30 cellular contexts compared by ENCODE assay signal in the genomic region with DNA sequence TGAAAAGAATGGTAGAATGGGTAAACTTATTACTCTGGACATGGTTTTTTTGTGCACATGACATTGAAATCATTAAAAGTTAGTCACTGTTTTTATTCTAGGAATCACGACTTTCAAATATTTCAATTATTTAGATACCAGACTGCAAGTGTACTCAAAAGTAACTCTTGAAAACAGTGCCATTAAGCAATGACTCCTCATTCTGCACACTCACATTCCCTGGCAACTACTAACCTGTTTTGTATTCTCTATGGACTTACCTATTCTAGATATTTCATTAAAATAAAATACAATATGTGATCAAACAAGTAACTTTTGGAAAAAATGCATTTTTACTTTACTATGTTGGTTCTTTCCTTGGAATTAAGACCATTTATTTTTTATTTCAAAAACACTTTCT.
"Had no signal": no experiment of that assay in that cellular context is flagged by ENCODE, and none has a peak within 500 bp of the region (broad histone marks: within the 10 kb centered on the region; RNA-seq: fewer than 3 reads in every experiment).

No MANE protein-coding gene starts in this region.

- FAIRE-seq: bronchial epithelial cell, TTC549 had no signal

- ATAC-seq: activated CD8-positive, alpha-beta memory T cell treated with anti-CD3 and anti-CD28 coated beads, Interleukin-2, amount 10 ng/mL, durations not matched to agents 7 days and 5 days; activated CD8-positive, alpha-beta T cell treated with anti-CD3 and anti-CD28 coated beads for 36 hours; activated naive CD8-positive, alpha-beta T cell treated with anti-CD3 and anti-CD28 coated beads, Interleukin-2, amount 50 U/mL, for 24 hours had no signal

- H3K9me3 ChIP-seq: ascending aorta had no signal

- H3K27me3 ChIP-seq: ascending aorta, cardiac muscle cell had no signal

- H3K4me3 ChIP-seq: ascending aorta, cardiac muscle cell had no signal

- DNase-seq: activated B cell treated with CpG ODN at 0.5 μM for 24 hours; activated CD4-positive, alpha-beta memory T cell treated with anti-CD3 and anti-CD28 coated beads for 36 hours; activated CD4-positive, alpha-beta T cell treated with anti-CD3 and anti-CD28 coated beads for 4 hours; activated CD4-positive, alpha-beta T cell treated with anti-CD3 and anti-CD28 coated beads, Interleukin-2, amount 10 ng/mL, durations not matched to agents 24 days and 14 days; activated CD4-positive, alpha-beta T cell treated with anti-CD3 and anti-CD28 coated beads, Interleukin-2, amount 50 U/mL, for 1 hour; activated CD4-positive, alpha-beta T cell treated with anti-CD3 and anti-CD28 coated beads, Interleukin-2, amount 50 U/mL, for 4 hours; activated CD4-positive, CD25-positive, alpha-beta regulatory T cell treated with anti-CD3 and anti-CD28 coated beads, Interleukin-2, amount 50 U/mL, for 72 hours; activated CD8-positive, alpha-beta memory T cell treated with anti-CD3 and anti-CD28 coated beads, Interleukin-2, amount 10 ng/mL, durations not matched to agents 7 days and 5 days; activated CD8-positive, alpha-beta memory T cell treated with anti-CD3 and anti-CD28 coated beads, Interleukin-2, amount 50 U/mL, for 48 hours; activated CD8-positive, alpha-beta T cell treated with anti-CD3 and anti-CD28 coated beads for 36 hours; activated effector memory CD4-positive, alpha-beta T cell treated with Interleukin-2 at 50 U/mL for 16 hours; activated gamma-delta T cell; activated naive CD4-positive, alpha-beta T cell treated with anti-CD3 and anti-CD28 coated beads, Interleukin-2, amount 10 ng/mL, durations not matched to agents 7 days and 5 days; activated naive CD4-positive, alpha-beta T cell treated with Interleukin-2 at 50 U/mL for 16 hours; activated naive CD8-positive, alpha-beta T cell treated with anti-CD3 and anti-CD28 coated beads, Interleukin-2, amount 10 ng/mL, durations not matched to agents 7 days and 5 days; activated naive CD8-positive, alpha-beta T cell treated with anti-CD3 and anti-CD28 coated beads, Interleukin-2, amount 50 U/mL, for 24 hours; activated T-cell treated with anti-CD3 and anti-CD28 coated beads, Interleukin-2, amount 50 U/mL, for 24 hours; activated T-cell treated with anti-CD3 and anti-CD28 coated beads, Interleukin-2, amount 50 U/mL, for 48 hours; amygdala; anterior cingulate cortex; caudate nucleus; cerebellar nuclear complex; T-helper 1 cell; T-helper 2 cell; T-helper 9 cell had no signal

- H3K27ac ChIP-seq: VCaP had no signal

- H3K36me3 ChIP-seq: ascending aorta had no signal
